20 cellular contexts compared by ENCODE assay signal in the genomic region with DNA sequence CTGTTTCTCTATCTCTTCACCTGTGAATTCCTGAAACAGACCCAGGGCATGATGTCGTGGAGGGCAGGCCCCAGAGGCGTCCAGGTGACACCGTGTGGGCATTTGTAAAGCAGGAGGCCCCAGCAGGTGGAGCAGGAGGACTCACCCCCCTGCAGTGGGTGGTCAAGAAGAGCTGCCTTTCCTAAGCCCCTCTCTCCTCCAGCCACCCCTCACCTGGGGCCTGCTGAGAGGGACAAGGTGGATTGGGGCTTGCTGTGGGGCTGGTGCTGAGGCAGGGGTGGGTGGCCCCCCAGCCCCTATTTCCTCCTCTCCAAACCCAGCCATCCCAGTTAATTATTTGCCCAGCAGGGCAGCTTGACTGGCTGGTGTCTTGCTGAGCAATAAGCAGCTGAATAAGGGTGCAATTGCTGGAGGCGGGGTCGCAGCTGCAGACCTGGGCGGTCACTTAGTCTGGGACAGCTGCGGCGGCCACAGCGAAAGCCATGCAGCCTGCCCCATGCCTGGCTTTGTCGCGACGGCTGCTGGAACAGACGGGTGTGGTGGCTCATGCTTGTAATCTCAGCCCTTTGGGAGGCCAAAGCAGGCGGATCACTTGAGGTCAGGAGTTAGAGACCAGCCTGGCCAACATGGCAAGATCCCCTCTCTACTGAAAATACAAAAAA. TPM values are rescaled to one million over a fixed set of nuclear protein-coding genes. Genes with fewer than 3 reads are reported as not detected.
"Had no signal": no experiment of that assay in that cellular context is flagged by ENCODE, and none has a peak within 500 bp of the region (broad histone marks: within the 10 kb centered on the region; RNA-seq: fewer than 3 reads in every experiment).

No MANE protein-coding gene starts in this region.

- H3K27ac ChIP-seq: body of pancreas, esophagus muscularis mucosa, right atrium auricular region, skin epidermis had no signal

- H3K4me3 Mint-ChIP-seq: activated CD4-positive, alpha-beta memory T cell treated with anti-CD3 and anti-CD28 coated beads for 36 hours; activated CD8-positive, alpha-beta memory T cell treated with anti-CD3 and anti-CD28 coated beads, Interleukin-2, amount 10 ng/mL, durations not matched to agents 7 days and 5 days; activated T-cell treated with anti-CD3 and anti-CD28 coated beads, Interleukin-2, amount 50 U/mL, for 24 hours; memory B cell; natural killer cell had no signal

- H3K27ac Mint-ChIP-seq: activated CD4-positive, alpha-beta memory T cell treated with anti-CD3 and anti-CD28 coated beads for 36 hours; activated CD8-positive, alpha-beta memory T cell treated with anti-CD3 and anti-CD28 coated beads, Interleukin-2, amount 10 ng/mL, durations not matched to agents 7 days and 5 days; activated naive CD4-positive, alpha-beta T cell treated with anti-CD3 and anti-CD28 coated beads, Interleukin-2, amount 50 U/mL, for 72 hours; activated T-cell treated with anti-CD3 and anti-CD28 coated beads, Interleukin-2, amount 50 U/mL, for 24 hours; memory B cell; natural killer cell had no signal

- ATAC-seq: activated CD8-positive, alpha-beta memory T cell treated with anti-CD3 and anti-CD28 coated beads, Interleukin-2, amount 10 ng/mL, durations not matched to agents 7 days and 5 days; body of pancreas; left ventricle myocardium superior; natural killer cell had no signal

- H3K36me3 Mint-ChIP-seq: activated CD4-positive, alpha-beta memory T cell treated with anti-CD3 and anti-CD28 coated beads for 36 hours; activated CD8-positive, alpha-beta memory T cell treated with anti-CD3 and anti-CD28 coated beads, Interleukin-2, amount 10 ng/mL, durations not matched to agents 7 days and 5 days; activated naive CD4-positive, alpha-beta T cell treated with anti-CD3 and anti-CD28 coated beads, Interleukin-2, amount 50 U/mL, for 72 hours; natural killer cell had no signal

- H3K4me1 ChIP-seq: body of pancreas, esophagus muscularis mucosa, right atrium auricular region had no signal

- H3K9me3 Mint-ChIP-seq: activated naive CD4-positive, alpha-beta T cell treated with anti-CD3 and anti-CD28 coated beads, Interleukin-2, amount 50 U/mL, for 72 hours; activated T-cell treated with anti-CD3 and anti-CD28 coated beads, Interleukin-2, amount 50 U/mL, for 24 hours; natural killer cell had no signal

- H3K4me1 Mint-ChIP-seq: activated CD8-positive, alpha-beta memory T cell treated with anti-CD3 and anti-CD28 coated beads, Interleukin-2, amount 10 ng/mL, durations not matched to agents 7 days and 5 days; natural killer cell had no signal

- DNase-seq: activated CD4-positive, alpha-beta memory T cell treated with anti-CD3 and anti-CD28 coated beads for 36 hours; activated CD8-positive, alpha-beta memory T cell treated with anti-CD3 and anti-CD28 coated beads, Interleukin-2, amount 10 ng/mL, durations not matched to agents 7 days and 5 days; activated gamma-delta T cell; activated T-cell treated with anti-CD3 and anti-CD28 coated beads, Interleukin-2, amount 50 U/mL, for 24 hours; body of pancreas; caudate nucleus; hypothalamus; kidney; left ventricle myocardium superior; natural killer cell; occipital lobe; stimulated activated CD4-positive, alpha-beta T cell treated with anti-CD3 and anti-CD28 coated beads, Interleukin-4, amount 100 ng/mL, for 4 hours; stimulated activated CD8-positive, alpha-beta memory T cell treated with anti-CD3 and anti-CD28 coated beads, Interleukin-4, amount 100 ng/mL, for 48 hours; stimulated activated naive CD4-positive, alpha-beta T cell treated with Interleukin-2 at 50 U/mL for 16 hours; trophoblast cell had no signal

- H3K36me3 ChIP-seq: esophagus muscularis mucosa, right atrium auricular region had no signal

- H3K27me3 ChIP-seq: body of pancreas, right atrium auricular region had no signal

- H3K4me3 ChIP-seq: body of pancreas, esophagus muscularis mucosa, right atrium auricular region, skin epidermis had no signal

RNA-seq across cellular contexts. Expression of a gene that starts 56.4 kb away (rescaled TPM):
- total RNA-seq: activated CD8-positive, alpha-beta memory T cell treated with anti-CD3 and anti-CD28 coated beads, Interleukin-2, amount 10 ng/mL, durations not matched to agents 7 days and 5 days; body of pancreas; natural killer cell had no signal
